12 cellular contexts compared by ENCODE assay signal in the genomic region with DNA sequence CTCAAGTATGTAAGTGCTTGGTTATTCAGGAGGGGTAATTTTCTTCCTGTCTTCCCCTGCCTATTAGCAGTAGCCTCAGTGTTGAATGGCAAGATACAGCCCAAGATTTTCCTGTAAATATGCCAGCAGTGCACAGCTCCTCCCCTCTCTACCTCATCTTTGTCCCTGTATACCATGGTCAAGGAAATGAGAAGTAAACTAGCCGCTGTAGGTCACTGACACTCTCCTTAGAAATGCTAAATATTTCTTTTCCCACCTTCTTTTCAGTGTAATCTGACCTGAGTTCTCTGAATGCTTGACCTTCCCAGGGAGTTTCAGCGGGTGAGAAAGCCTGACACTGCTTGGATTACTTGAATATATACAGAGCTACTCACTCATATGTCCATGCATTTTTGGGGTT.
DNase-seq lines count a peak whose midpoint lies in the region; ATAC-seq and TF ChIP-seq lines count a peak whose summit lies in the region.
"Had no signal": no experiment of that assay in that cellular context is flagged by ENCODE, and none has a peak within 500 bp of the region (broad histone marks: within the 10 kb centered on the region; RNA-seq: fewer than 3 reads in every experiment).

No MANE protein-coding gene starts in this region.

- in situ Hi-C loops in Caki2 (cut with HindIII; ENCODE audit: low pct_unique_long_range_greater_than_20kb, low sequenced_read_pairs): no loop called here
- in situ Hi-C loops in IMR-90 (cut with MboI; ENCODE audit: low sequenced_read_pairs): no loop called here
- in situ Hi-C loops in GM13977 (cut with MboI; ENCODE audit: low pct_unique_long_range_greater_than_20kb, low sequenced_read_pairs, unreplicated experiment): no loop called here

- no peak; the same call in 1 of the 2 replicates for TF ChIP-seq POLR2A in IMR-90 (IDR thresholded peaks at IDR 0.05; ENCODE audit: low read depth, low read length)

- no peaks in the 10 kb centered on the region for H3K9me3 Mint-ChIP-seq in naive B cell
- H3K9me3 Mint-ChIP-seq: central memory CD8-positive, alpha-beta T cell; stimulated activated memory B cell treated with anti-CD40 and anti-IgM and Interleukin-4, amounts not matched to agents 10 μg/mL and 1 μg/mL and 100 μg/mL, for 72 hours had no signal

- H3K27ac Mint-ChIP-seq in naive B cell: peak overlapping the region in 4 of 6 donors; percentile 26 to 68 (median 50)
- H3K27ac Mint-ChIP-seq: stimulated activated memory B cell treated with anti-CD40 and anti-IgM and Interleukin-4, amounts not matched to agents 10 μg/mL and 1 μg/mL and 100 μg/mL, for 72 hours had no signal

- H3K4me3 ChIP-seq in IMR-90 (ENCODE audit: insufficient read depth, low read depth, low read length): no peak overlapping the region
- H3K4me3 ChIP-seq in choroid plexus epithelial cell (ENCODE audit: low read depth, low read length): no peak overlapping the region

- peaks cover 8 to 12% of the 10 kb centered on the region in 2 donors for H3K36me3 Mint-ChIP-seq in naive B cell

- DNase-seq in Caki2 (ENCODE audit: low read depth) (peak; percentile 93), IMR-90 (peak; percentile 96), choroid plexus epithelial cell (ENCODE audit: low read depth) (peak; percentile 93), naive B cell (no peak), GM13977 (ENCODE audit: low spot score) (no peak), occipital lobe (lab: John Stamatoyannopoulos, UW) (no peak), DMS114 treated with DMSO at 0.1 percent for 48 hours (lab: John Stamatoyannopoulos, UW; ENCODE audit: unreplicated experiment) (no peak), epidermal melanocyte (ENCODE audit: insufficient read length, low spot score) (no peak)
- DNase-seq: NCI-H1694 treated with DMSO at 0.1 percent for 48 hours, SIG-M5 had no signal

- no CpG with 5 or more reads among the region's 2 CpGs for WGBS in IMR-90 (ENCODE audit: extremely low coverage in 2 of 2, insufficient read length in 1 of 2), 2 experiments

- H3K9me3 ChIP-seq in IMR-90 (ENCODE audit: control insufficient read depth, insufficient read depth, low read length): no peaks in the 10 kb centered on the region

- H4K8ac ChIP-seq in IMR-90 (ENCODE audit: low read depth in 2 of 2, low read length in 2 of 2): peak overlapping the region; percentile 7 to 65; a peak in 3 of 4 replicates

- H3K27me3 ChIP-seq in IMR-90 (ENCODE audit: control insufficient read depth, insufficient read depth, low read length): no peaks in the 10 kb centered on the region

- CTCF ChIA-PET in IMR-90 (lab: Yijun Ruan, JAX): interaction anchor here (1.2 to 1.4 kb wide), 2 partner anchors 64 to 75 kb away, joined by 3 to 4 read pairs; no protein-coding TSS in a partner anchor

- intact Hi-C loops in IMR-90 (cut with micrococcal nuclease): no loop called here

- no peak overlapping the region for H2AK9ac ChIP-seq in IMR-90 (replicated peaks; ENCODE audit: low read depth, low read length, poor library complexity)

- H3K9ac ChIP-seq in IMR-90 (ENCODE audit: low read depth, low read length): peak overlapping the region; percentile 19; the same call in 1 of the 2 replicates

- peak overlapping the region; percentile 92 for H2BK20ac ChIP-seq in IMR-90 (ENCODE audit: low read depth, low read length)

- H3K4me3 Mint-ChIP-seq in naive B cell: no peak overlapping the region
- H3K4me3 Mint-ChIP-seq: central memory CD8-positive, alpha-beta T cell; stimulated activated memory B cell treated with anti-CD40 and anti-IgM and Interleukin-4, amounts not matched to agents 10 μg/mL and 1 μg/mL and 100 μg/mL, for 72 hours had no signal

- peak overlapping the region; percentile 85 for H3K4ac ChIP-seq in IMR-90 (ENCODE audit: low read depth, low read length)

- no peak overlapping the region for H2AFZ ChIP-seq in IMR-90 (replicated peaks; ENCODE audit: low read length, poor library complexity)

- POLR2A ChIA-PET in IMR-90 (lab: Charles Lee; ENCODE audit: unreplicated experiment): no interaction called here

- peak overlapping the region; percentile 35; the same call in 1 of the 2 replicates for H2AK5ac ChIP-seq in IMR-90 (ENCODE audit: low read depth, low read length)

- no peaks in the 10 kb centered on the region for H4K20me1 ChIP-seq in IMR-90 (ENCODE audit: insufficient read depth, low read length)

- peak overlapping the region; percentile 46; the same call in 1 of the 3 replicates for H2BK15ac ChIP-seq in IMR-90 (ENCODE audit: low read depth, low read length)

- H3K4me2 ChIP-seq in IMR-90 (ENCODE audit: low read depth, low read length): peak overlapping the region; percentile 43; the same call in 1 of the 2 replicates

- peaks cover 31 to 54% (median 54%) of the 10 kb centered on the region in 3 donors for H3K4me1 Mint-ChIP-seq in naive B cell

- peak overlapping the region; percentile 78; the same call in 1 of the 2 replicates for H3K56ac ChIP-seq in IMR-90 (ENCODE audit: extremely low read depth, insufficient read depth, low read length)

- peak overlapping the region; percentile 81 for H2BK120ac ChIP-seq in IMR-90 (ENCODE audit: low read depth, low read length)

- no peaks in the 10 kb centered on the region; the same call in 1 of the 2 replicates for H3K36me3 ChIP-seq in IMR-90 (ENCODE audit: control insufficient read depth, insufficient read depth, low read length)

- H3K27ac ChIP-seq in IMR-90 (ENCODE audit: insufficient read depth, low read length): peak overlapping the region; percentile 45

- peak overlapping the region; percentile 76; the same call in 1 of the 2 replicates for H4K5ac ChIP-seq in IMR-90 (ENCODE audit: low read depth, low read length)

- H4K91ac ChIP-seq in IMR-90 (ENCODE audit: insufficient read depth, low read depth, low read length): peak overlapping the region; percentile 81

- H3K4me1 ChIP-seq in IMR-90 (ENCODE audit: control insufficient read depth, insufficient read depth, low read length): peaks cover 34% of the 10 kb centered on the region

- BruUV-seq in IMR-90 (replicated peaks; lab: Mats Ljungman, UMichigan): no TSS peak

- H3K18ac ChIP-seq in IMR-90 (ENCODE audit: low read depth, low read length): peak overlapping the region; percentile 80; the same call in 1 of the 2 replicates

- H3K79me1 ChIP-seq in IMR-90 (ENCODE audit: low read depth in 1 of 2, low read length in 2 of 2): peaks cover 24 to 48% of the 10 kb centered on the region in 2 experiments

- H3K9me1 ChIP-seq in IMR-90 (ENCODE audit: insufficient read depth, low read length): peaks cover 18% of the 10 kb centered on the region

- dilution Hi-C loops in IMR-90 (cut with HindIII; ENCODE audit: low sequenced_read_pairs, unreplicated experiment): no loop called here

- TF ChIP-seq CTCF in IMR-90 (conservative IDR thresholded peaks at IDR 0.05; ENCODE audit: low read depth, low read length) (no peak), choroid plexus epithelial cell (conservative IDR thresholded peaks at IDR 0.05; ENCODE audit: low read depth, low read length) (no peak), GM13977 (IDR thresholded peaks at IDR 0.05; ENCODE audit: extremely low read depth, insufficient read depth, missing control alignments) (no peak)

- peak; percentile 76 for ATAC-seq in IMR-90 (ENCODE audit: low read depth)
- ATAC-seq in naive B cell (ENCODE audit: low read depth in 2 of 2): no peak
- ATAC-seq: stimulated activated memory B cell treated with anti-CD40 and anti-IgM and Interleukin-4, amounts not matched to agents 10 μg/mL and 1 μg/mL and 100 μg/mL, for 72 hours had no signal

- peak overlapping the region; percentile 46; the same call in 1 of the 2 replicates for H3K23ac ChIP-seq in IMR-90 (ENCODE audit: low read depth, low read length)

- H2BK5ac ChIP-seq in IMR-90 (ENCODE audit: low read depth, low read length, poor library complexity, severe bottlenecking): peak overlapping the region; percentile 94

- TF ChIP-seq RAD21 in IMR-90 (IDR thresholded peaks at IDR 0.05; ENCODE audit: low read length): peak; percentile 16; the same call in 1 of the 2 replicates

- peak overlapping the region; percentile 45; the same call in 1 of the 2 replicates for H3K14ac ChIP-seq in IMR-90 (replicated peaks; ENCODE audit: low read depth, low read length)

- H3K27me3 Mint-ChIP-seq in naive B cell: no peaks in the 10 kb centered on the region
- H3K27me3 Mint-ChIP-seq: central memory CD8-positive, alpha-beta T cell; stimulated activated memory B cell treated with anti-CD40 and anti-IgM and Interleukin-4, amounts not matched to agents 10 μg/mL and 1 μg/mL and 100 μg/mL, for 72 hours had no signal

TF ChIP-seq in IMR-90, 13 proteins besides CTCF, POLR2A, EP300 and RAD21:
- TF ChIP-seq, protein P1, sequence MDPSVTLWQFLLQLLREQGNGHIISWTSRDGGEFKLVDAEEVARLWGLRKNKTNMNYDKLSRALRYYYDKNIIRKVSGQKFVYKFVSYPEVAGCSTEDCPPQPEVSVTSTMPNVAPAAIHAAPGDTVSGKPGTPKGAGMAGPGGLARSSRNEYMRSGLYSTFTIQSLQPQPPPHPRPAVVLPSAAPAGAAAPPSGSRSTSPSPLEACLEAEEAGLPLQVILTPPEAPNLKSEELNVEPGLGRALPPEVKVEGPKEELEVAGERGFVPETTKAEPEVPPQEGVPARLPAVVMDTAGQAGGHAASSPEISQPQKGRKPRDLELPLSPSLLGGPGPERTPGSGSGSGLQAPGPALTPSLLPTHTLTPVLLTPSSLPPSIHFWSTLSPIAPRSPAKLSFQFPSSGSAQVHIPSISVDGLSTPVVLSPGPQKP (IDR thresholded peaks at IDR 0.05; ENCODE audit: borderline replicate concordance, low read depth, low read length): no peak
- TF ChIP-seq MXI1 (IDR thresholded peaks at IDR 0.05; ENCODE audit: borderline replicate concordance, low read depth, low read length): no peak
- no peak for TF ChIP-seq SMC3 (IDR thresholded peaks at IDR 0.05; ENCODE audit: low read depth, low read length)
- no peak for TF ChIP-seq NFE2L2 (IDR thresholded peaks at IDR 0.05; ENCODE audit: low read depth, low read length)
- peak; percentile 15; the same call in 1 of the 2 replicates for TF ChIP-seq FOS (IDR thresholded peaks at IDR 0.05; ENCODE audit: low read depth, low read length)
- TF ChIP-seq RFX5 (IDR thresholded peaks at IDR 0.05; ENCODE audit: low read depth, low read length): no peak
- peak; percentile 15; the same call in 1 of the 2 replicates for TF ChIP-seq BHLHE40 (IDR thresholded peaks at IDR 0.05; ENCODE audit: low read depth, low read length)

Comparison
In these comparisons a context has a peak if more than half of its experiments do, and no peak if none do; other contexts are left out.
1. DNase-seq: peak in Caki2 (single experiment), IMR-90 (single experiment) and choroid plexus epithelial cell (single experiment); none in naive B cell (single experiment), GM13977 (single experiment), occipital lobe (single experiment), DMS114 treated with DMSO at 0.1 percent for 48 hours (single experiment) and epidermal melanocyte (single experiment).